Comparison of ENCODE assay signal across 8 cellular contexts in genomic region chr19:51338563-51339312, GRCh38. TPM values are rescaled to one million over a fixed set of nuclear protein-coding genes. Genes with fewer than 3 reads are reported as not detected.
DNase-seq lines count a peak whose midpoint lies in the region; ATAC-seq and TF ChIP-seq lines count a peak whose summit lies in the region.

No MANE protein-coding gene starts in this region.

- no peaks in the 10 kb centered on the region for H4K20me1 ChIP-seq in hepatocyte (ENCODE audit: insufficient read depth, poor library complexity, severe bottlenecking)

- no peaks in the 10 kb centered on the region for H3K27me3 ChIP-seq in ascending aorta
- no peaks in the 10 kb centered on the region for H3K27me3 ChIP-seq in hepatocyte
- H3K27me3 ChIP-seq in vagina = no peaks in the 10 kb centered on the region

- WGBS in hepatocyte (ENCODE audit: low lambda C conversion rate, missing lambda C conversion rate) = 17% methylated on average over 22 of the region's 43 CpGs

- no peaks in the 10 kb centered on the region for H3K9me2 ChIP-seq in hepatocyte (replicated peaks; ENCODE audit: insufficient read depth)

- H3K4me2 ChIP-seq in hepatocyte = peak overlapping the region; percentile 99

- ATAC-seq in GM21723 (IDR thresholded peaks at IDR 0.05; ENCODE audit: unreplicated experiment) = peak; percentile 54

- H3K4me3 ChIP-seq in ascending aorta (peak overlapping the region; percentile 57 to 85), hepatocyte (peak overlapping the region; percentile 53), vagina (peak overlapping the region; percentile 47 to 81)

- H3K36me3 ChIP-seq in ascending aorta = no peaks in the 10 kb centered on the region
- no peaks in the 10 kb centered on the region for H3K36me3 ChIP-seq in hepatocyte (replicated peaks; ENCODE audit: insufficient read depth, low read depth)
- H3K36me3 ChIP-seq in vagina = no peaks in the 10 kb centered on the region

- TF ChIP-seq CTCF in LNCAP (IDR thresholded peaks at IDR 0.05) (peak; percentile 94), ascending aorta (IDR thresholded peaks at IDR 0.05) (peak; percentile 83 to 97 (median 90)), hepatocyte (IDR thresholded peaks at IDR 0.05; ENCODE audit: poor library complexity) (peak; percentile 98), vagina (IDR thresholded peaks at IDR 0.05) (peak; percentile 62 to 95 (median 80))

- no peak for TF ChIP-seq POLR2A in vagina (IDR thresholded peaks at IDR 0.05)

- H3K27ac ChIP-seq in ascending aorta = peak overlapping the region; percentile 92 to 93
- H3K27ac ChIP-seq in hepatocyte = peak overlapping the region; percentile 80
- peak overlapping the region; percentile 84 for H3K27ac ChIP-seq in vagina

- H3K9me3 ChIP-seq in ascending aorta (no peaks in the 10 kb centered on the region), hepatocyte (ENCODE audit: low read depth) (no peaks in the 10 kb centered on the region), vagina (no peaks in the 10 kb centered on the region)

- DNase-seq in Daoy (ENCODE audit: low read depth) (peak; percentile 90), T-helper 22 cell (ENCODE audit: low read depth) (peak; percentile 70), ascending aorta (ENCODE audit: low spot score in 2 of 2) (peak; percentile 47 to 92), hepatocyte (ENCODE audit: low spot score) (peak; percentile 94), renal cortical epithelial cell (ENCODE audit: low read depth) (peak; percentile 38), vagina (ENCODE audit: extremely low spot score in 2 of 2) (no peak)

- H3K4me1 ChIP-seq in ascending aorta (peaks cover 0 to 4% of the 10 kb centered on the region in 2 donors), hepatocyte (ENCODE audit: insufficient read depth) (peaks cover 3% of the 10 kb centered on the region), vagina (peaks cover 21% of the 10 kb centered on the region)

- no peaks in the 10 kb centered on the region for H3K79me2 ChIP-seq in hepatocyte

- intact Hi-C loops in ascending aorta (cut with DNase I) (loop anchor here (1.0 to 2.0 kb wide), 7 partner anchors 56 to 438 kb away; no protein-coding TSS in a partner anchor), vagina (cut with DNase I) (loop anchor here (10.0 kb wide), 2 partner anchors 56 to 244 kb away; partner anchors contain the start of gene C19orf84)

- H2AFZ ChIP-seq in hepatocyte = peak overlapping the region; percentile 89

RNA-seq across cellular contexts. Expression of gene VSIG10L, which starts 3.2 kb away (rescaled TPM):
- total RNA-seq in Daoy (2014; rRNA removed; shearing (Covaris generic)) = 0.74 and 1.1 TPM in 2 replicates
- total RNA-seq in ascending aorta (1.4 TPM), hepatocyte (2.5 and 3.4 TPM in 2 replicates), renal cortical epithelial cell (0.17 and 1.2 TPM in 2 replicates), vagina (20.1 TPM)
- polyA plus RNA-seq in hepatocyte = 7.6 and 7.8 TPM in 2 replicates

RNA-seq across cellular contexts. Expression of gene IGLON5, which starts 27.3 kb away (rescaled TPM):
- total RNA-seq in Daoy (2014; rRNA removed; shearing (Covaris generic)) = 0.24 TPM in 1 of 2 replicates, not detected in the other
- total RNA-seq in ascending aorta = 4.9 TPM
- total RNA-seq in hepatocyte = 3.9 and 5.0 TPM in 2 replicates
- polyA plus RNA-seq in hepatocyte = 2.4 and 4.3 TPM in 2 replicates
- total RNA-seq in renal cortical epithelial cell = 0.05 TPM in 1 of 2 replicates, not detected in the other
- not detected for total RNA-seq in vagina

RNA-seq across cellular contexts. Expression of gene ETFB, which starts 27.4 kb away (rescaled TPM):
- total RNA-seq in Daoy (2014; rRNA removed; shearing (Covaris generic)) = 155 and 193 TPM in 2 replicates
- 42.5 TPM for total RNA-seq in ascending aorta
- 167 and 190 TPM in 2 replicates for total RNA-seq in hepatocyte
- 237 and 248 TPM in 2 replicates for polyA plus RNA-seq in hepatocyte
- total RNA-seq in renal cortical epithelial cell = 58.2 and 74.0 TPM in 2 replicates
- 114 TPM for total RNA-seq in vagina

RNA-seq across cellular contexts. Expression of gene CLDND2, which starts 30.1 kb away (rescaled TPM):
- not detected in 2 replicates for total RNA-seq in Daoy (2014; rRNA removed; shearing (Covaris generic))
- total RNA-seq in ascending aorta (not detected), hepatocyte (1.2 TPM in 1 of 2 replicates, not detected in the other), renal cortical epithelial cell (not detected in 2 replicates), vagina (not detected)
- polyA plus RNA-seq in hepatocyte = 6.8 and 7.2 TPM in 2 replicates

RNA-seq across cellular contexts. Expression of gene NKG7, which starts 33.7 kb away (rescaled TPM):
- not detected in 2 replicates for total RNA-seq in Daoy (2014; rRNA removed; shearing (Covaris generic))
- total RNA-seq in ascending aorta (30.2 TPM), hepatocyte (not detected in 2 replicates), renal cortical epithelial cell (not detected in 2 replicates), vagina (3.4 TPM)
- 0.44 TPM in 1 of 2 replicates, not detected in the other for polyA plus RNA-seq in hepatocyte

Comparison
In these comparisons a context has a peak if more than half of its experiments do, and no peak if none do; other contexts are left out.
1. DNase-seq: peak in Daoy (single experiment), T-helper 22 cell (single experiment), ascending aorta (2 of 2), hepatocyte (single experiment) and renal cortical epithelial cell (single experiment); none in vagina (0 of 2).
2. Peak in every context shown above with its lines, with median percentiles within 50 percentile points of each other: CTCF ChIP-seq, H3K27ac ChIP-seq and H3K4me3 ChIP-seq.